Comparison of ENCODE assay signal across 9 cellular contexts in genomic region chr13:23899555-23899954, GRCh38. TPM values are rescaled to one million over a fixed set of nuclear protein-coding genes. Genes with fewer than 3 reads are reported as not detected.
DNase-seq lines count a peak whose midpoint lies in the region; ATAC-seq and TF ChIP-seq lines count a peak whose summit lies in the region.
"Had no signal": no experiment of that assay in that cellular context is flagged by ENCODE, and none has a peak within 500 bp of the region (broad histone marks: within the 10 kb centered on the region; RNA-seq: fewer than 3 reads in every experiment).

No MANE protein-coding gene starts in this region.

- no peaks in the 10 kb centered on the region for H3K79me2 ChIP-seq in Karpas-422 (ENCODE audit: low read length)

- H3K4me3 ChIP-seq in Karpas-422 (ENCODE audit: low read length) (no peak overlapping the region), right atrium auricular region (no peak overlapping the region), aorta (ENCODE audit: low read length in 2 of 2) (no peak overlapping the region)
- H3K4me3 ChIP-seq: ovary had no signal

- H3K9me3 ChIP-seq in Karpas-422 (ENCODE audit: low read length): no peaks in the 10 kb centered on the region
- no peaks in the 10 kb centered on the region for H3K9me3 ChIP-seq in right atrium auricular region
- no peaks in the 10 kb centered on the region for H3K9me3 ChIP-seq in aorta (ENCODE audit: control insufficient read depth, low read length)
- H3K9me3 ChIP-seq: ovary had no signal

- H4K20me1 ChIP-seq in Karpas-422 (ENCODE audit: insufficient read depth, low read depth, low read length): no peaks in the 10 kb centered on the region

- H3K27me3 ChIP-seq in Karpas-422 (ENCODE audit: low read length) (no peaks in the 10 kb centered on the region), right atrium auricular region (peaks cover 0 to 2% of the 10 kb centered on the region in 2 donors), aorta (ENCODE audit: control insufficient read depth in 1 of 2, insufficient read depth in 2 of 2, low read length in 1 of 2) (no peaks in the 10 kb centered on the region)
- H3K27me3 ChIP-seq: ovary had no signal

- no peak overlapping the region for H3K9ac ChIP-seq in Karpas-422 (ENCODE audit: low read length)

- CTCF ChIA-PET in activated CD8-positive, alpha-beta T cell treated with anti-CD3 and anti-CD28 coated beads, Interleukin-2, amount 10 ng/mL, durations not matched to agents 7 days and 5 days (lab: Charles Lee): interaction anchor here (1.0 to 3.3 kb wide), 4 partner anchors 10 to 432 kb away, joined by 3 to 16 read pairs (median 7); partner anchors contain the start of gene MIPEP

- intact Hi-C loops in aorta (cut with DNase I): loop anchor here in 1 of 2 donors (5.0 kb wide), 1 partner anchor 432 kb away; no protein-coding TSS in a partner anchor

- no peak overlapping the region for H3K4me2 ChIP-seq in Karpas-422 (ENCODE audit: low read depth, low read length, poor library complexity, severe bottlenecking)

- no peak overlapping the region for H3K27ac ChIP-seq in Karpas-422 (ENCODE audit: low read length)
- no peak overlapping the region for H3K27ac ChIP-seq in right atrium auricular region
- H3K27ac ChIP-seq in aorta (ENCODE audit: low read depth in 1 of 2, low read length in 2 of 2): no peak overlapping the region
- H3K27ac ChIP-seq: ovary had no signal

- peak; percentile 2 to 39 for DNase-seq in SHP77 (lab: John Stamatoyannopoulos, UW)
- DNase-seq in SHP77 treated with DMSO at 0.1 percent for 48 hours (lab: John Stamatoyannopoulos, UW): no peak
- peak; percentile 72 for DNase-seq in Karpas-422
- peak; percentile 30 for DNase-seq in activated CD8-positive, alpha-beta T cell treated with anti-CD3 and anti-CD28 coated beads, Interleukin-2, amount 10 ng/mL, durations not matched to agents 7 days and 5 days
- no peak for DNase-seq in right atrium auricular region (ENCODE audit: low spot score)
- DNase-seq in stimulated activated naive CD8-positive, alpha-beta T cell treated with anti-CD3 and anti-CD28 coated beads, Interleukin-15, amount 100 ng/mL, for 72 hours: no peak
- no peak for DNase-seq in aorta

- TF ChIP-seq CTCF in right atrium auricular region (IDR thresholded peaks at IDR 0.05): peak; percentile 51 to 57

- 7 to 13% methylated on average over 4 of the region's 4 CpGs for WGBS in aorta, 2 donors

- no peak for ATAC-seq in activated CD8-positive, alpha-beta T cell treated with anti-CD3 and anti-CD28 coated beads, Interleukin-2, amount 10 ng/mL, durations not matched to agents 7 days and 5 days
- ATAC-seq in stimulated activated naive CD8-positive, alpha-beta T cell treated with anti-CD3 and anti-CD28 coated beads, Interleukin-15, amount 100 ng/mL, for 72 hours: peak; percentile 65
- no peak for ATAC-seq in aorta (ENCODE audit: low FRiP score)
- no peak for ATAC-seq in HG02763 (IDR thresholded peaks at IDR 0.05; ENCODE audit: unreplicated experiment)

- no peak overlapping the region for H3K4me3 Mint-ChIP-seq in activated CD8-positive, alpha-beta T cell treated with anti-CD3 and anti-CD28 coated beads, Interleukin-2, amount 10 ng/mL, durations not matched to agents 7 days and 5 days
- H3K4me3 Mint-ChIP-seq in stimulated activated naive CD8-positive, alpha-beta T cell treated with anti-CD3 and anti-CD28 coated beads, Interleukin-15, amount 100 ng/mL, for 72 hours: no peak overlapping the region

- no peaks in the 10 kb centered on the region for H3K36me3 Mint-ChIP-seq in activated CD8-positive, alpha-beta T cell treated with anti-CD3 and anti-CD28 coated beads, Interleukin-2, amount 10 ng/mL, durations not matched to agents 7 days and 5 days (ENCODE audit: low read depth)

- no peak overlapping the region for H2AFZ ChIP-seq in Karpas-422 (ENCODE audit: low read length)

- no peak overlapping the region for H3K27ac Mint-ChIP-seq in activated CD8-positive, alpha-beta T cell treated with anti-CD3 and anti-CD28 coated beads, Interleukin-2, amount 10 ng/mL, durations not matched to agents 7 days and 5 days
- H3K27ac Mint-ChIP-seq in stimulated activated naive CD8-positive, alpha-beta T cell treated with anti-CD3 and anti-CD28 coated beads, Interleukin-15, amount 100 ng/mL, for 72 hours: no peak overlapping the region

- H3K9me2 ChIP-seq in Karpas-422 (replicated peaks; ENCODE audit: insufficient read depth, low read length): no peaks in the 10 kb centered on the region

- H3K9me3 Mint-ChIP-seq in activated CD8-positive, alpha-beta T cell treated with anti-CD3 and anti-CD28 coated beads, Interleukin-2, amount 10 ng/mL, durations not matched to agents 7 days and 5 days (ENCODE audit: insufficient read depth): no peaks in the 10 kb centered on the region
- no peaks in the 10 kb centered on the region for H3K9me3 Mint-ChIP-seq in stimulated activated naive CD8-positive, alpha-beta T cell treated with anti-CD3 and anti-CD28 coated beads, Interleukin-15, amount 100 ng/mL, for 72 hours

- peaks cover 31% of the 10 kb centered on the region for H3K27me3 Mint-ChIP-seq in activated CD8-positive, alpha-beta T cell treated with anti-CD3 and anti-CD28 coated beads, Interleukin-2, amount 10 ng/mL, durations not matched to agents 7 days and 5 days (ENCODE audit: low read depth)
- H3K27me3 Mint-ChIP-seq in stimulated activated naive CD8-positive, alpha-beta T cell treated with anti-CD3 and anti-CD28 coated beads, Interleukin-15, amount 100 ng/mL, for 72 hours: peaks cover 43% of the 10 kb centered on the region

- H3K4me1 ChIP-seq in Karpas-422 (ENCODE audit: low read length) (peaks cover 13% of the 10 kb centered on the region), right atrium auricular region (peaks cover 0 to 9% of the 10 kb centered on the region in 2 donors), aorta (ENCODE audit: control insufficient read depth in 1 of 2, insufficient read depth in 2 of 2, low read length in 2 of 2) (no peaks in the 10 kb centered on the region)

- H3K4me1 Mint-ChIP-seq in activated CD8-positive, alpha-beta T cell treated with anti-CD3 and anti-CD28 coated beads, Interleukin-2, amount 10 ng/mL, durations not matched to agents 7 days and 5 days (ENCODE audit: low read depth): peaks cover 14% of the 10 kb centered on the region
- peaks cover 12% of the 10 kb centered on the region for H3K4me1 Mint-ChIP-seq in stimulated activated naive CD8-positive, alpha-beta T cell treated with anti-CD3 and anti-CD28 coated beads, Interleukin-15, amount 100 ng/mL, for 72 hours

- no peaks in the 10 kb centered on the region for H3K36me3 ChIP-seq in Karpas-422 (ENCODE audit: insufficient read depth, low read length)
- no peaks in the 10 kb centered on the region for H3K36me3 ChIP-seq in right atrium auricular region
- H3K36me3 ChIP-seq in aorta (ENCODE audit: control insufficient read depth in 1 of 2, insufficient read depth in 2 of 2, low read length in 1 of 2): no peaks in the 10 kb centered on the region
- H3K36me3 ChIP-seq: ovary had no signal

- POLR2A ChIA-PET in activated CD8-positive, alpha-beta T cell treated with anti-CD3 and anti-CD28 coated beads, Interleukin-2, amount 10 ng/mL, durations not matched to agents 7 days and 5 days (lab: Charles Lee): no interaction called here

RNA-seq across cellular contexts. Expression of gene C1QTNF9B, which starts 2.3 kb away (rescaled TPM):
- total RNA-seq in Karpas-422 (2014; rRNA removed; shearing (Covaris generic); ENCODE audit: low replicate concordance): not detected in 2 replicates
- total RNA-seq in activated CD8-positive, alpha-beta T cell treated with anti-CD3 and anti-CD28 coated beads, Interleukin-2, amount 10 ng/mL, durations not matched to agents 7 days and 5 days: not detected
- total RNA-seq in right atrium auricular region (1 to 10 TPM in 1 of 2 donors, not detected in 1; 1.5 TPM), aorta (under 1 TPM in 1 of 2 donors, not detected in 1; 0.93 TPM)
- not detected for polyA plus RNA-seq in aorta

RNA-seq across cellular contexts. Expression of gene MIPEP, which starts 10.4 kb away (rescaled TPM):
- 10.2 and 10.5 TPM in 2 replicates for total RNA-seq in Karpas-422 (2014; rRNA removed; shearing (Covaris generic); ENCODE audit: low replicate concordance)
- total RNA-seq in activated CD8-positive, alpha-beta T cell treated with anti-CD3 and anti-CD28 coated beads, Interleukin-2, amount 10 ng/mL, durations not matched to agents 7 days and 5 days: 10 to 100 TPM in 1 of 2 experiments, 1 to 10 TPM in 1; 9.6 to 11.6 TPM
- total RNA-seq in right atrium auricular region (100 to 1,000 TPM in 1 of 2 donors, 10 to 100 TPM in 1; 60.4 to 107 TPM), aorta (1 to 10 TPM; 8.9 to 9.1 TPM)
- 1 to 10 TPM; 3.6 to 4.1 TPM for polyA plus RNA-seq in aorta

Comparison
In these comparisons a context has a peak if more than half of its experiments do, and no peak if none do; other contexts are left out.
1. DNase-seq: peak in SHP77 (2 of 2), Karpas-422 (single experiment) and activated CD8-positive, alpha-beta T cell treated with anti-CD3 and anti-CD28 coated beads, Interleukin-2, amount 10 ng/mL, durations not matched to agents 7 days and 5 days (single experiment); none in SHP77 treated with DMSO at 0.1 percent for 48 hours (single experiment), right atrium auricular region (single experiment), stimulated activated naive CD8-positive, alpha-beta T cell treated with anti-CD3 and anti-CD28 coated beads, Interleukin-15, amount 100 ng/mL, for 72 hours (0 of 2) and aorta (0 of 2).